1 cellular context compared by ENCODE assay signal in the genomic region with DNA sequence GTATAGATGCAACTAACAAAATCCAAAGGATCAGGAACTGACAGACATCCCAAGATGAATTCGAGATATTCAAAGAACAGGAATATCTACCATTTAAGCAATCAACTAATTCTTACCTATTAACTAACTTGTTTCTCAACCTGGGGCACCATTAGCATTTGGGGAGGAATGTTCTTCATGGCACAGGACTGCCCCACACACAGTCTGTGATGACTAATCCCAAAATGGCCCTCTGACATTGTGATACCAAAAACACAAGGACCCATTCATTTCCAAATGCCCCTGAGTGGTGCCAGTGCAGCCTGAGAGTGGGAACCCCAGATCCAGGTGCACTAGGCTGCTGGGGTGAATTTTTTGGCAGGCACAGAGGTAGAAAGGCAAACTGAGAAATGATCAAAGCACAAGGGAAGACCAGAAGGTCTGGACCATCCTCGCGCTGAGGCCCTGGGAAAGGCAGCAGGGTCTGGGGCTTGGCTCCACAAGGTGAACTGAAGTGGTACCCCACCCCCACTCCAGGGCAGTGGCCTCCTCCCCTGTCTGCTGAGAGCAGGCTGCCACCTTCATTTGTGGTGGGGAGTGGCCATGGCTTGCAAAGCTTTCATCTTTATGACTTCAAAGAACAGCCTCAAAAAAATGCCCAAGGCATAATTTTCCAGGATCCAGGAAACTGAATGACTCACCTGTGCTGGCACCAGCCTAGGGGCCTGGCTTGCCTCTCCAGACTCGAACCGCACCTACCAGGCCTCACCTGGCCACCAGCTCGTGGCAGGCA.
TF ChIP-seq lines count a peak whose summit lies in the region.

No MANE protein-coding gene starts in this region.

TF ChIP-seq in HepG2, 621 proteins besides CTCF, POLR2A, EP300 and RAD21 (continued from another document and continues in another):
- TF ChIP-seq, protein P1, sequence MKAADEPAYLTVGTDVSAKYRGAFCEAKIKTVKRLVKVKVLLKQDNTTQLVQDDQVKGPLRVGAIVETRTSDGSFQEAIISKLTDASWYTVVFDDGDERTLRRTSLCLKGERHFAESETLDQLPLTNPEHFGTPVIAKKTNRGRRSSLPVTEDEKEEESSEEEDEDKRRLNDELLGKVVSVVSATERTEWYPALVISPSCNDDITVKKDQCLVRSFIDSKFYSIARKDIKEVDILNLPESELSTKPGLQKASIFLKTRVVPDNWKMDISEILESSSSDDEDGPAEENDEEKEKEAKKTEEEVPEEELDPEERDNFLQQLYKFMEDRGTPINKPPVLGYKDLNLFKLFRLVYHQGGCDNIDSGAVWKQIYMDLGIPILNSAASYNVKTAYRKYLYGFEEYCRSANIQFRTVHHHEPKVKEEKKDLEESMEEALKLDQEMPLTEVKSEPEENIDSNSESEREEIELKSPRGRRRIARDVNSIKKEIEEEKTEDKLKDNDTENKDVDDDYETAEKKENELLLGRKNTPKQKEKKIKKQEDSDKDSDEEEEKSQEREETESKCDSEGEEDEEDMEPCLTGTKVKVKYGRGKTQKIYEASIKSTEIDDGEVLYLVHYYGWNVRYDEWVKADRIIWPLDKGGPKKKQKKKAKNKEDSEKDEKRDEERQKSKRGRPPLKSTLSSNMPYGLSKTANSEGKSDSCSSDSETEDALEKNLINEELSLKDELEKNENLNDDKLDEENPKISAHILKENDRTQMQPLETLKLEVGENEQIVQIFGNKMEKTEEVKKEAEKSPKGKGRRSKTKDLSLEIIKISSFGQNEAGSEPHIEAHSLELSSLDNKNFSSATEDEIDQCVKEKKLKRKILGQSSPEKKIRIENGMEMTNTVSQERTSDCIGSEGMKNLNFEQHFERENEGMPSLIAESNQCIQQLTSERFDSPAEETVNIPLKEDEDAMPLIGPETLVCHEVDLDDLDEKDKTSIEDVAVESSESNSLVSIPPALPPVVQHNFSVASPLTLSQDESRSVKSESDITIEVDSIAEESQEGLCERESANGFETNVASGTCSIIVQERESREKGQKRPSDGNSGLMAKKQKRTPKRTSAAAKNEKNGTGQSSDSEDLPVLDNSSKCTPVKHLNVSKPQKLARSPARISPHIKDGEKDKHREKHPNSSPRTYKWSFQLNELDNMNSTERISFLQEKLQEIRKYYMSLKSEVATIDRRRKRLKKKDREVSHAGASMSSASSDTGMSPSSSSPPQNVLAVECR (CRISPR knock-in tag; IDR thresholded peaks at IDR 0.05; ENCODE audit: borderline replicate concordance), result no peak
- no peak for TF ChIP-seq ZNF570 (CRISPR knock-in tag; IDR thresholded peaks at IDR 0.05; ENCODE audit: borderline replicate concordance)
- TF ChIP-seq JUNB (CRISPR knock-in tag; IDR thresholded peaks at IDR 0.05; ENCODE audit: borderline replicate concordance), result no peak
- no peak for TF ChIP-seq HIC2 (CRISPR knock-in tag; IDR thresholded peaks at IDR 0.05; ENCODE audit: low read depth)
- no peak for TF ChIP-seq AHR (CRISPR knock-in tag; IDR thresholded peaks at IDR 0.05)
- no peak for TF ChIP-seq HNF1A (IDR thresholded peaks at IDR 0.05; ENCODE audit: low read depth)
- TF ChIP-seq HNF1A (CRISPR knock-in tag; IDR thresholded peaks at IDR 0.05; ENCODE audit: borderline replicate concordance), result no peak
- TF ChIP-seq ZNF83 (CRISPR knock-in tag; IDR thresholded peaks at IDR 0.05; ENCODE audit: borderline replicate concordance), result no peak
- TF ChIP-seq ARID2 (CRISPR knock-in tag; IDR thresholded peaks at IDR 0.05; ENCODE audit: borderline replicate concordance), result no peak
- TF ChIP-seq ATM (IDR thresholded peaks at IDR 0.05; ENCODE audit: borderline replicate concordance), result no peak
- no peak for TF ChIP-seq ZNF414 (CRISPR knock-in tag; IDR thresholded peaks at IDR 0.05)
- TF ChIP-seq TBX2 (CRISPR knock-in tag; IDR thresholded peaks at IDR 0.05; ENCODE audit: borderline replicate concordance), result 0 out of 2 replicates have a peak, but pooled peaks have one; percentile 31
- no peak for TF ChIP-seq ZFX (CRISPR knock-in tag; IDR thresholded peaks at IDR 0.05; ENCODE audit: low read depth)
- TF ChIP-seq TCF7 (IDR thresholded peaks at IDR 0.05; ENCODE audit: low read depth), result peak; percentile 81; the same call in 1 of the 2 replicates
- no peak for TF ChIP-seq ZNF557 (CRISPR knock-in tag; IDR thresholded peaks at IDR 0.05)
- TF ChIP-seq HNRNPH1 (optimal IDR thresholded peaks at IDR 0.05; ENCODE audit: low read depth, low read length), result no peak
- TF ChIP-seq RARA (CRISPR knock-in tag; IDR thresholded peaks at IDR 0.05), result peak; percentile 35; the same call in 1 of the 2 replicates
- TF ChIP-seq, protein P2, sequence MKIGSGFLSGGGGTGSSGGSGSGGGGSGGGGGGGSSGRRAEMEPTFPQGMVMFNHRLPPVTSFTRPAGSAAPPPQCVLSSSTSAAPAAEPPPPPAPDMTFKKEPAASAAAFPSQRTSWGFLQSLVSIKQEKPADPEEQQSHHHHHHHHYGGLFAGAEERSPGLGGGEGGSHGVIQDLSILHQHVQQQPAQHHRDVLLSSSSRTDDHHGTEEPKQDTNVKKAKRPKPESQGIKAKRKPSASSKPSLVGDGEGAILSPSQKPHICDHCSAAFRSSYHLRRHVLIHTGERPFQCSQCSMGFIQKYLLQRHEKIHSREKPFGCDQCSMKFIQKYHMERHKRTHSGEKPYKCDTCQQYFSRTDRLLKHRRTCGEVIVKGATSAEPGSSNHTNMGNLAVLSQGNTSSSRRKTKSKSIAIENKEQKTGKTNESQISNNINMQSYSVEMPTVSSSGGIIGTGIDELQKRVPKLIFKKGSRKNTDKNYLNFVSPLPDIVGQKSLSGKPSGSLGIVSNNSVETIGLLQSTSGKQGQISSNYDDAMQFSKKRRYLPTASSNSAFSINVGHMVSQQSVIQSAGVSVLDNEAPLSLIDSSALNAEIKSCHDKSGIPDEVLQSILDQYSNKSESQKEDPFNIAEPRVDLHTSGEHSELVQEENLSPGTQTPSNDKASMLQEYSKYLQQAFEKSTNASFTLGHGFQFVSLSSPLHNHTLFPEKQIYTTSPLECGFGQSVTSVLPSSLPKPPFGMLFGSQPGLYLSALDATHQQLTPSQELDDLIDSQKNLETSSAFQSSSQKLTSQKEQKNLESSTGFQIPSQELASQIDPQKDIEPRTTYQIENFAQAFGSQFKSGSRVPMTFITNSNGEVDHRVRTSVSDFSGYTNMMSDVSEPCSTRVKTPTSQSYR (CRISPR knock-in tag; IDR thresholded peaks at IDR 0.05; ENCODE audit: borderline replicate concordance), result peak; percentile 61; the same call in 1 of the 2 replicates
- TF ChIP-seq SP140L (CRISPR knock-in tag; IDR thresholded peaks at IDR 0.05; ENCODE audit: borderline replicate concordance), result no peak
- TF ChIP-seq ZNF703 (CRISPR knock-in tag; IDR thresholded peaks at IDR 0.05; ENCODE audit: borderline replicate concordance), result no peak
- TF ChIP-seq SIN3A (IDR thresholded peaks at IDR 0.05; ENCODE audit: borderline replicate concordance, low read depth, low read length), result no peak
- TF ChIP-seq NCOA2 (CRISPR knock-in tag; IDR thresholded peaks at IDR 0.05), result no peak
- no peak for TF ChIP-seq MAFK (conservative IDR thresholded peaks at IDR 0.05 in 1 of 2, IDR thresholded peaks at IDR 0.05 in 1 of 2; ENCODE audit: low read length in 2 of 2)
- TF ChIP-seq CREBL2 (CRISPR knock-in tag; IDR thresholded peaks at IDR 0.05; ENCODE audit: borderline replicate concordance), result no peak
- TF ChIP-seq ZNF746 (CRISPR knock-in tag; IDR thresholded peaks at IDR 0.05), result no peak
- no peak for TF ChIP-seq ZNF468 (CRISPR knock-in tag; IDR thresholded peaks at IDR 0.05)
- TF ChIP-seq POLR2G (IDR thresholded peaks at IDR 0.05; ENCODE audit: low read depth, low read length), result no peak
- no peak for TF ChIP-seq ZFP36 (IDR thresholded peaks at IDR 0.05; ENCODE audit: borderline replicate concordance, low read depth, low read length, partially characterized antibody)
- no peak for TF ChIP-seq ZKSCAN8 (CRISPR knock-in tag; IDR thresholded peaks at IDR 0.05; ENCODE audit: borderline replicate concordance)
- TF ChIP-seq SAP130 (CRISPR knock-in tag; IDR thresholded peaks at IDR 0.05; ENCODE audit: low read depth), result 0 out of 2 replicates have a peak, but pooled peaks have one; percentile 36
- peak; percentile 46 for TF ChIP-seq BCL6 (CRISPR knock-in tag; IDR thresholded peaks at IDR 0.05)
- TF ChIP-seq ZNF484 (CRISPR knock-in tag; IDR thresholded peaks at IDR 0.05; ENCODE audit: borderline replicate concordance, low read depth), result no peak
- 0 out of 2 replicates have a peak, but pooled peaks have one; percentile 21 for TF ChIP-seq SALL1 (CRISPR knock-in tag; IDR thresholded peaks at IDR 0.05)
- TF ChIP-seq, protein P3, sequence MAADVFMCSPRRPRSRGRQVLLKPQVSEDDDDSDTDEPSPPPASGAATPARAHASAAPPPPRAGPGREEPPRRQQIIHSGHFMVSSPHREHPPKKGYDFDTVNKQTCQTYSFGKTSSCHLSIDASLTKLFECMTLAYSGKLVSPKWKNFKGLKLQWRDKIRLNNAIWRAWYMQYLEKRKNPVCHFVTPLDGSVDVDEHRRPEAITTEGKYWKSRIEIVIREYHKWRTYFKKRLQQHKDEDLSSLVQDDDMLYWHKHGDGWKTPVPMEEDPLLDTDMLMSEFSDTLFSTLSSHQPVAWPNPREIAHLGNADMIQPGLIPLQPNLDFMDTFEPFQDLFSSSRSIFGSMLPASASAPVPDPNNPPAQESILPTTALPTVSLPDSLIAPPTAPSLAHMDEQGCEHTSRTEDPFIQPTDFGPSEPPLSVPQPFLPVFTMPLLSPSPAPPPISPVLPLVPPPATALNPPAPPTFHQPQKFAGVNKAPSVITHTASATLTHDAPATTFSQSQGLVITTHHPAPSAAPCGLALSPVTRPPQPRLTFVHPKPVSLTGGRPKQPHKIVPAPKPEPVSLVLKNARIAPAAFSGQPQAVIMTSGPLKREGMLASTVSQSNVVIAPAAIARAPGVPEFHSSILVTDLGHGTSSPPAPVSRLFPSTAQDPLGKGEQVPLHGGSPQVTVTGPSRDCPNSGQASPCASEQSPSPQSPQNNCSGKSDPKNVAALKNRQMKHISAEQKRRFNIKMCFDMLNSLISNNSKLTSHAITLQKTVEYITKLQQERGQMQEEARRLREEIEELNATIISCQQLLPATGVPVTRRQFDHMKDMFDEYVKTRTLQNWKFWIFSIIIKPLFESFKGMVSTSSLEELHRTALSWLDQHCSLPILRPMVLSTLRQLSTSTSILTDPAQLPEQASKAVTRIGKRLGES (CRISPR knock-in tag; IDR thresholded peaks at IDR 0.05; ENCODE audit: borderline replicate concordance), result no peak
- no peak for TF ChIP-seq NFE2L1 (CRISPR knock-in tag; IDR thresholded peaks at IDR 0.05; ENCODE audit: borderline replicate concordance)
